ENCODE assay signal across 24 cellular contexts in genomic region chr9:129851821-129852220, GRCh38. TPM values are rescaled to one million over a fixed set of nuclear protein-coding genes. Genes with fewer than 3 reads are reported as not detected.
DNase-seq lines count a peak whose midpoint lies in the region; ATAC-seq and TF ChIP-seq lines count a peak whose summit lies in the region.
"Had no signal": no experiment of that assay in that cellular context is flagged by ENCODE, and none has a peak within 500 bp of the region (broad histone marks: within the 10 kb centered on the region; RNA-seq: fewer than 3 reads in every experiment).

No MANE protein-coding gene starts in this region.

- no peaks in the 10 kb centered on the region for H3K27me3 Mint-ChIP-seq in CD4-positive, CD25-positive, alpha-beta regulatory T cell
- H3K27me3 Mint-ChIP-seq in Calu3 (ENCODE audit: unreplicated experiment), result no peaks in the 10 kb centered on the region
- H3K27me3 Mint-ChIP-seq: CD8-positive, alpha-beta memory T cell had no signal

- no peak overlapping the region for H3K27ac ChIP-seq in CD4-positive, CD25-positive, alpha-beta regulatory T cell (ENCODE audit: insufficient read depth, low read length, poor library complexity, severe bottlenecking)
- H3K27ac ChIP-seq in WERI-Rb-1 (peak overlapping the region; percentile 75), neutrophil (peak overlapping the region; percentile 76), brain microvascular endothelial cell (no peak overlapping the region)
- H3K27ac ChIP-seq: 22Rv1, GM23248, right atrium auricular region, SJSA1 had no signal

- H3K9me3 ChIP-seq in CD4-positive, CD25-positive, alpha-beta regulatory T cell (ENCODE audit: control insufficient read depth in 2 of 2, low read length in 2 of 2), result no peaks in the 10 kb centered on the region
- H3K9me3 ChIP-seq in WERI-Rb-1 (ENCODE audit: severe bottlenecking), result no peaks in the 10 kb centered on the region
- H3K9me3 ChIP-seq in neutrophil, result no peaks in the 10 kb centered on the region
- H3K9me3 ChIP-seq: right atrium auricular region, SJSA1, transverse colon had no signal

- H3K27me3 ChIP-seq in CD4-positive, CD25-positive, alpha-beta regulatory T cell (ENCODE audit: control insufficient read depth, insufficient read depth, low read length), result no peaks in the 10 kb centered on the region
- H3K27me3 ChIP-seq in WERI-Rb-1 (ENCODE audit: insufficient read depth, low read depth, severe bottlenecking) (no peaks in the 10 kb centered on the region), neutrophil (no peaks in the 10 kb centered on the region), brain microvascular endothelial cell (replicated peaks) (no peaks in the 10 kb centered on the region)
- H3K27me3 ChIP-seq: right atrium auricular region, SJSA1, transverse colon had no signal

- DNase-seq in NCI-H1417 (lab: John Stamatoyannopoulos, UW), result peak in 2 of 3 experiments; percentile 7 to 51
- no peak for DNase-seq in NCI-H1417 treated with DMSO at 0.1 percent for 48 hours (lab: John Stamatoyannopoulos, UW)
- no peak for DNase-seq in CD4-positive, CD25-positive, alpha-beta regulatory T cell
- no peak for DNase-seq in WERI-Rb-1
- no peak for DNase-seq in G401 (ENCODE audit: low spot score)
- no peak for DNase-seq in Calu3
- DNase-seq in brain microvascular endothelial cell, result no peak
- DNase-seq: anterior cingulate cortex; CD8-positive, alpha-beta memory T cell; central memory CD4-positive, alpha-beta T cell; dermis blood vessel endothelial cell; GF-D8; GM23248; left ventricle myocardium superior; natural killer cell; NCI-H524; NK-92 treated with Interleukin-12 subunit alpha and Interleukin-12 subunit beta, amount 100 ng/mL, for 24 hours; stimulated activated CD4-positive, alpha-beta T cell treated with anti-CD3 and anti-CD28 coated beads, Interleukin-4, amount 100 ng/mL, for 4 hours; stimulated activated naive CD8-positive, alpha-beta T cell treated with anti-CD3 and anti-CD28 coated beads, Interleukin-15, Interleukin-2, amounts not matched to agents 100 U/mL and 50 U/mL, for 24 hours; transverse colon had no signal

- in situ Hi-C loops in G401 (cut with HindIII; ENCODE audit: low sequenced_read_pairs), result no loop called here
- in situ Hi-C loops in brain microvascular endothelial cell (cut with HindIII; ENCODE audit: low pct_ligation_motif_present, low sequenced_read_pairs), result no loop called here

- CTCF ChIA-PET in Calu3 (lab: Charles Lee), result no interaction called here

- intact Hi-C loops in Calu3 (cut with micrococcal nuclease; ENCODE audit: unreplicated experiment), result no loop called here

- H3K36me3 Mint-ChIP-seq in CD4-positive, CD25-positive, alpha-beta regulatory T cell, result peaks cover 53% of the 10 kb centered on the region
- no peaks in the 10 kb centered on the region for H3K36me3 Mint-ChIP-seq in Calu3 (ENCODE audit: insufficient read depth, unreplicated experiment)

- no peak for ATAC-seq in CD4-positive, CD25-positive, alpha-beta regulatory T cell (ENCODE audit: low read depth in 2 of 2)
- ATAC-seq: left ventricle myocardium superior; natural killer cell; stimulated activated naive CD8-positive, alpha-beta T cell treated with anti-CD3 and anti-CD28 coated beads, Interleukin-15, Interleukin-2, amounts not matched to agents 100 U/mL and 50 U/mL, for 24 hours had no signal

- no TSS peak for BruUV-seq in Calu3 (replicated peaks; lab: Mats Ljungman, UMichigan)

- peaks cover 79% of the 10 kb centered on the region for H3K36me3 ChIP-seq in CD4-positive, CD25-positive, alpha-beta regulatory T cell (ENCODE audit: control insufficient read depth, insufficient read depth, low read length)
- H3K36me3 ChIP-seq in WERI-Rb-1, result peaks cover 34% of the 10 kb centered on the region
- H3K36me3 ChIP-seq in neutrophil, result peaks cover 30% of the 10 kb centered on the region
- peaks cover 29% of the 10 kb centered on the region for H3K36me3 ChIP-seq in brain microvascular endothelial cell (replicated peaks)

- peaks cover 5% of the 10 kb centered on the region for H3K4me1 ChIP-seq in CD4-positive, CD25-positive, alpha-beta regulatory T cell (ENCODE audit: control insufficient read depth, insufficient read depth, low read length, poor library complexity, severe bottlenecking)
- H3K4me1 ChIP-seq in neutrophil (ENCODE audit: control insufficient read depth in 1 of 2, insufficient read depth in 1 of 2, low read depth in 1 of 2, low read length in 1 of 2), result peaks cover 54 to 63% of the 10 kb centered on the region in 2 experiments
- H3K4me1 ChIP-seq: right atrium auricular region, SJSA1, transverse colon had no signal

- no peak for TF ChIP-seq CTCF in WERI-Rb-1 (IDR thresholded peaks at IDR 0.05; ENCODE audit: low read depth, low read length)
- no peak for TF ChIP-seq CTCF in neutrophil (IDR thresholded peaks at IDR 0.05)
- TF ChIP-seq CTCF in Calu3 (IDR thresholded peaks at IDR 0.05; ENCODE audit: unreplicated experiment), result no peak
- TF ChIP-seq CTCF in brain microvascular endothelial cell (IDR thresholded peaks at IDR 0.05; ENCODE audit: low read depth, low read length, missing control alignments), result no peak

- H3K4me3 ChIP-seq in CD4-positive, CD25-positive, alpha-beta regulatory T cell (ENCODE audit: low read depth, low read length), result no peak overlapping the region
- H3K4me3 ChIP-seq in WERI-Rb-1 (ENCODE audit: low read depth, low read length) (no peak overlapping the region), neutrophil (ENCODE audit: low read depth in 1 of 2, low read length in 1 of 2) (no peak overlapping the region), brain microvascular endothelial cell (ENCODE audit: low read depth, low read length) (no peak overlapping the region)
- H3K4me3 ChIP-seq: GM23248, right atrium auricular region, SJSA1, transverse colon had no signal

- H3K9me3 Mint-ChIP-seq in CD4-positive, CD25-positive, alpha-beta regulatory T cell, result no peaks in the 10 kb centered on the region
- no peaks in the 10 kb centered on the region for H3K9me3 Mint-ChIP-seq in Calu3 (ENCODE audit: low read depth, unreplicated experiment)
- H3K9me3 Mint-ChIP-seq: CD8-positive, alpha-beta memory T cell; natural killer cell had no signal

- peak overlapping the region in 2 of 3 donors; percentile 23 to 52 for H3K27ac Mint-ChIP-seq in CD4-positive, CD25-positive, alpha-beta regulatory T cell
- no peak overlapping the region for H3K27ac Mint-ChIP-seq in Calu3 (ENCODE audit: unreplicated experiment)

- H3K4me1 Mint-ChIP-seq in CD4-positive, CD25-positive, alpha-beta regulatory T cell, result peaks cover 4 to 53% (median 16%) of the 10 kb centered on the region in 4 donors
- H3K4me1 Mint-ChIP-seq in Calu3 (ENCODE audit: low read depth, unreplicated experiment), result no peaks in the 10 kb centered on the region

- no peak overlapping the region for H3K4me3 Mint-ChIP-seq in CD4-positive, CD25-positive, alpha-beta regulatory T cell
- no peak overlapping the region for H3K4me3 Mint-ChIP-seq in Calu3 (ENCODE audit: low read depth, unreplicated experiment)
- H3K4me3 Mint-ChIP-seq: CD8-positive, alpha-beta memory T cell; natural killer cell had no signal

RNA-seq across cellular contexts. Expression of gene USP20, which starts 16.6 kb away (rescaled TPM):
- total RNA-seq in CD4-positive, CD25-positive, alpha-beta regulatory T cell, result 116 TPM
- 10 to 100 TPM; 37.1 to 54.7 (median 46.9) TPM for polyA plus RNA-seq in CD4-positive, CD25-positive, alpha-beta regulatory T cell
- total RNA-seq in G401 (2014; rRNA removed; shearing (Covaris generic)), result 27.7 and 34.3 TPM in 2 replicates
- total RNA-seq in Calu3 (2022), result 11.3 and 14.9 TPM in 2 replicates

RNA-seq across cellular contexts. Expression of gene C9orf78, which starts 16.7 kb away (rescaled TPM):
- total RNA-seq in CD4-positive, CD25-positive, alpha-beta regulatory T cell, result 91.6 TPM
- 100 to 1,000 TPM; 155 to 196 (median 170) TPM for polyA plus RNA-seq in CD4-positive, CD25-positive, alpha-beta regulatory T cell
- total RNA-seq in G401 (2014; rRNA removed; shearing (Covaris generic)), result 23.4 and 49.4 TPM in 2 replicates
- 24.5 and 26.2 TPM in 2 replicates for total RNA-seq in Calu3 (2022)

RNA-seq across cellular contexts. Expression of gene TOR1A, which starts 27.9 kb away (rescaled TPM):
- 19.3 TPM for total RNA-seq in CD4-positive, CD25-positive, alpha-beta regulatory T cell
- polyA plus RNA-seq in CD4-positive, CD25-positive, alpha-beta regulatory T cell, result 10 to 100 TPM; 63.6 to 72.7 (median 69.6) TPM
- total RNA-seq in G401 (2014; rRNA removed; shearing (Covaris generic)), result 30.8 and 43.1 TPM in 2 replicates
- total RNA-seq in Calu3 (2022), result 34.2 and 36.3 TPM in 2 replicates

RNA-seq across cellular contexts. Expression of gene TOR1B, which starts 48.8 kb away (rescaled TPM):
- 25.5 TPM for total RNA-seq in CD4-positive, CD25-positive, alpha-beta regulatory T cell
- 10 to 100 TPM; 11.6 to 27.2 (median 14.5) TPM for polyA plus RNA-seq in CD4-positive, CD25-positive, alpha-beta regulatory T cell
- total RNA-seq in G401 (2014; rRNA removed; shearing (Covaris generic)), result 16.5 and 16.7 TPM in 2 replicates
- total RNA-seq in Calu3 (2022), result 20.9 and 28.3 TPM in 2 replicates

Comparison
In these comparisons a context has a peak if more than half of its experiments do, and no peak if none do; other contexts are left out.
1. DNase-seq: peak in NCI-H1417 (2 of 3); none in NCI-H1417 treated with DMSO at 0.1 percent for 48 hours (single experiment), CD4-positive, CD25-positive, alpha-beta regulatory T cell (0 of 3), WERI-Rb-1 (single experiment), G401 (single experiment), Calu3 (single experiment) and brain microvascular endothelial cell (single experiment).
2. H3K27ac ChIP-seq: peak in WERI-Rb-1 (single experiment) and neutrophil (single experiment); none in CD4-positive, CD25-positive, alpha-beta regulatory T cell (single experiment) and brain microvascular endothelial cell (single experiment).